Comparison of ENCODE assay signal across 8 cellular contexts in genomic region chr9:130713286-130713975, GRCh38. TPM values are rescaled to one million over a fixed set of nuclear protein-coding genes. Genes with fewer than 3 reads are reported as not detected.
DNase-seq lines count a peak whose midpoint lies in the region; ATAC-seq and TF ChIP-seq lines count a peak whose summit lies in the region.

No MANE protein-coding gene starts in this region.

- no peaks in the 10 kb centered on the region for H4K20me1 ChIP-seq in H9 (ENCODE audit: control insufficient read depth, insufficient read depth, insufficient read length)
- H4K20me1 ChIP-seq in neural progenitor cell (ENCODE audit: low read depth) = peaks cover 42% of the 10 kb centered on the region

- H3K4me3 ChIP-seq in BJ (ENCODE audit: low read depth, low read length) (peak overlapping the region; percentile 96), neural progenitor cell (peak overlapping the region; percentile 89)

- H4K91ac ChIP-seq in H9 (ENCODE audit: insufficient read length, low read depth, low read length) = no peak overlapping the region

- H3K27me3 ChIP-seq in BJ (ENCODE audit: control insufficient read depth, insufficient read depth, low read length) (no peaks in the 10 kb centered on the region), H9 (ENCODE audit: insufficient read depth, low read length) (no peaks in the 10 kb centered on the region), neural progenitor cell (no peaks in the 10 kb centered on the region)

- H3K79me1 ChIP-seq in H9 (ENCODE audit: insufficient read depth, low read depth, low read length, poor library complexity, severe bottlenecking) = peaks cover 3% of the 10 kb centered on the region

- H3K36me3 Mint-ChIP-seq in H9 (ENCODE audit: insufficient read depth in 1 of 3, low read depth in 3 of 3) = peaks cover 0 to 3% (median 0%) of the 10 kb centered on the region in 3 experiments; a peak in 1 of 7 replicates
- H3K36me3 Mint-ChIP-seq in WTC11 = no peaks in the 10 kb centered on the region
- H3K36me3 Mint-ChIP-seq in neural progenitor cell = no peaks in the 10 kb centered on the region

- H2AFZ ChIP-seq in H9 (ENCODE audit: low read length) (no peak overlapping the region), neural progenitor cell (replicated peaks) (peak overlapping the region; percentile 96)

- no peaks in the 10 kb centered on the region for H3K27me3 Mint-ChIP-seq in H9 (ENCODE audit: low read depth)
- H3K27me3 Mint-ChIP-seq in WTC11 (ENCODE audit: low read depth) = no peaks in the 10 kb centered on the region
- no peaks in the 10 kb centered on the region for H3K27me3 Mint-ChIP-seq in neural progenitor cell (ENCODE audit: insufficient read depth, low read depth)

- H3K4ac ChIP-seq in H9 (ENCODE audit: low read depth, low read length) = no peak overlapping the region

- no peaks in the 10 kb centered on the region; the same call in 1 of the 2 replicates for H3K36me3 ChIP-seq in BJ (ENCODE audit: control insufficient read depth, insufficient read depth, low read length)
- no peaks in the 10 kb centered on the region for H3K36me3 ChIP-seq in neural progenitor cell

- no peak overlapping the region for H3T11ph ChIP-seq in H9 (ENCODE audit: low read length)

- H3K9me3 Mint-ChIP-seq in H9 (no peaks in the 10 kb centered on the region), WTC11 (no peaks in the 10 kb centered on the region), neural progenitor cell (no peaks in the 10 kb centered on the region)

- WGBS in H9 (ENCODE audit: extremely low coverage, insufficient read length, low lambda C conversion rate) = no CpG with 5 or more reads among the region's 37 CpGs

- DNase-seq in BJ (ENCODE audit: low read depth) (no peak), H9 (peak; percentile 31), WTC11 (ENCODE audit: low spot score) (peak; percentile 42), fibroblast of peridontal ligament (ENCODE audit: extremely low read depth) (peak; percentile 58), neural progenitor cell (ENCODE audit: low spot score) (no peak), NCI-H187 treated with DMSO at 0.1 percent for 48 hours (lab: John Stamatoyannopoulos, UW) (no peak), NCI-H128 (lab: John Stamatoyannopoulos, UW; ENCODE audit: unreplicated experiment) (no peak)

- H2BK120ac ChIP-seq in H9 (ENCODE audit: low read depth, low read length, poor library complexity, severe bottlenecking) = no peak overlapping the region

- H3K79me2 ChIP-seq in H9 (ENCODE audit: insufficient read depth, low read length) (peaks cover 5% of the 10 kb centered on the region; the same call in 1 of the 2 replicates), neural progenitor cell (ENCODE audit: low read depth) (peaks cover 53% of the 10 kb centered on the region)

- peaks cover 5% of the 10 kb centered on the region for H3K23me2 ChIP-seq in H9 (ENCODE audit: insufficient read length, low read depth, low read length, poor library complexity, severe bottlenecking)

- H4K5ac ChIP-seq in H9 (ENCODE audit: insufficient read length, low read depth, low read length) = no peak overlapping the region

- no peak overlapping the region for H2BK12ac ChIP-seq in H9 (ENCODE audit: insufficient read length, low read depth, low read length)

- no peak overlapping the region for H2AK5ac ChIP-seq in H9 (ENCODE audit: insufficient read length, low read length)

- H2BK5ac ChIP-seq in H9 (ENCODE audit: insufficient read length, low read length) = no peak overlapping the region

- H4K8ac ChIP-seq in H9 (replicated peaks; ENCODE audit: insufficient read length, low read depth, low read length) = no peak overlapping the region

- POLR2A ChIA-PET in BJ (lab: Charles Lee) (no interaction called here), WTC11 (lab: Charles Lee) (interaction anchor here (0.5 kb wide), 1 partner anchor 135 kb away, joined by 5 read pairs; no protein-coding TSS in a partner anchor)

- H3K9ac ChIP-seq in H9 (ENCODE audit: extremely low read depth, insufficient read length, low read length) (peak overlapping the region; percentile 77), neural progenitor cell (peak overlapping the region; percentile 71)

- peak overlapping the region; percentile 89 for H3K4me2 ChIP-seq in H9 (ENCODE audit: insufficient read depth, insufficient read length, low read length)
- H3K4me2 ChIP-seq in neural progenitor cell = peak overlapping the region; percentile 98

- H3K4me1 ChIP-seq in H9 (ENCODE audit: insufficient read depth, low read length) (peaks cover 7% of the 10 kb centered on the region; the same call in 1 of the 2 replicates), neural progenitor cell (peaks cover 20% of the 10 kb centered on the region)

- no peak overlapping the region for H3K18ac ChIP-seq in H9 (ENCODE audit: insufficient read length, low read depth, low read length)

- H3K27ac Mint-ChIP-seq in H9 (peak overlapping the region in 2 of 3 experiments; percentile 69 to 85; a peak in 4 of 7 replicates), WTC11 (peak overlapping the region; percentile 80), neural progenitor cell (peak overlapping the region; percentile 92)

- H3K14ac ChIP-seq in H9 (ENCODE audit: insufficient read depth, low read length) = no peak overlapping the region

- CTCF ChIA-PET in BJ (lab: Yijun Ruan, JAX) = interaction anchor here (0.6 to 1.9 kb wide), 5 partner anchors 12 to 285 kb away, joined by 3 to 9 read pairs (median 4); no protein-coding TSS in a partner anchor
- CTCF ChIA-PET in WTC11 (lab: Charles Lee) = interaction anchor here (1.1 to 4.1 kb wide), 7 partner anchors 12 to 285 kb away, joined by 3 to 19 read pairs (median 7); no protein-coding TSS in a partner anchor

- no peak for TF ChIP-seq CTCF in BJ (IDR thresholded peaks at IDR 0.05; ENCODE audit: insufficient read depth, low read depth, low read length)
- TF ChIP-seq CTCF in H9 (conservative IDR thresholded peaks at IDR 0.05) = no peak
- TF ChIP-seq CTCF in WTC11 (IDR thresholded peaks at IDR 0.05) = no peak
- TF ChIP-seq CTCF in neural progenitor cell (IDR thresholded peaks at IDR 0.05) = no peak

- H3K27ac ChIP-seq in H9 (ENCODE audit: insufficient read length, low read depth, low read length) (no peak overlapping the region), neural progenitor cell (peak overlapping the region; percentile 99)

- H2BK20ac ChIP-seq in H9 (ENCODE audit: low read depth, low read length, poor library complexity, severe bottlenecking) = no peak overlapping the region

- H3K23ac ChIP-seq in H9 (ENCODE audit: insufficient read length, low read depth, low read length) = no peak overlapping the region

- peaks cover 24% of the 10 kb centered on the region for H3F3A ChIP-seq in neural progenitor cell (ENCODE audit: low read depth)

- H3K9me3 ChIP-seq in H9 (ENCODE audit: control insufficient read depth, low read depth, low read length) = no peaks in the 10 kb centered on the region
- H3K9me3 ChIP-seq in neural progenitor cell (ENCODE audit: low read depth) = no peaks in the 10 kb centered on the region

- peaks cover 23 to 24% of the 10 kb centered on the region in 2 experiments for H3K4me1 Mint-ChIP-seq in H9
- peaks cover 31% of the 10 kb centered on the region for H3K4me1 Mint-ChIP-seq in WTC11
- peaks cover 29% of the 10 kb centered on the region for H3K4me1 Mint-ChIP-seq in neural progenitor cell

- peak overlapping the region; percentile 90 to 96 for H3K4me3 Mint-ChIP-seq in H9
- H3K4me3 Mint-ChIP-seq in WTC11 = peak overlapping the region; percentile 93
- peak overlapping the region; percentile 97 for H3K4me3 Mint-ChIP-seq in neural progenitor cell

- H3K56ac ChIP-seq in H9 (ENCODE audit: insufficient read length, low read depth, low read length) = no peak overlapping the region

- peak; percentile 6 for ATAC-seq in WTC11
- no peak for ATAC-seq in HG03095 (IDR thresholded peaks at IDR 0.05; ENCODE audit: unreplicated experiment)

- no peak overlapping the region for H2BK15ac ChIP-seq in H9 (ENCODE audit: low read depth, low read length)

TF ChIP-seq in WTC11, 78 proteins besides CTCF, POLR2A, EP300 and RAD21 (continues in another document):
- TF ChIP-seq ZNF263 (CRISPR knock-in tag; IDR thresholded peaks at IDR 0.05; ENCODE audit: low read depth) (no peak), FOXP4 (CRISPR knock-in tag; IDR thresholded peaks at IDR 0.05) (0 out of 2 replicates have a peak, but pooled peaks have one; percentile 17), ZBTB21 (CRISPR knock-in tag; IDR thresholded peaks at IDR 0.05; ENCODE audit: borderline replicate concordance) (no peak), E2F5 (CRISPR knock-in tag; IDR thresholded peaks at IDR 0.05) (peak; percentile 15; the same call in 1 of the 2 replicates)

RNA-seq across cellular contexts. Expression of gene EXOSC2, which starts 19.9 kb away (rescaled TPM):
- 19.8 and 20.3 TPM in 2 replicates for polyA plus RNA-seq in BJ (2011; rRNA removed)
- 12.2 and 15.2 TPM in 2 replicates for polyA minus RNA-seq in BJ (2011; rRNA and poly(A)+ RNA removed)
- total RNA-seq in H9 (2021) (92.0 and 94.5 TPM in 2 replicates), WTC11 (2021) (76.1 to 80.3 TPM (median 79.2 TPM) in 3 replicates), neural progenitor cell (ENCODE audit: low replicate concordance) (59.1 and 75.5 TPM in 2 replicates)

RNA-seq across cellular contexts. Expression of gene PRDM12, which starts 49.0 kb away (rescaled TPM):
- not detected in 2 replicates for polyA plus RNA-seq in BJ (2011; rRNA removed)
- polyA minus RNA-seq in BJ (2011; rRNA and poly(A)+ RNA removed) = not detected in 2 replicates
- not detected in 2 replicates for total RNA-seq in H9 (2021)
- 0.07 to 0.09 TPM in 2 of 3 replicates, not detected in the other for total RNA-seq in WTC11 (2021)
- total RNA-seq in neural progenitor cell (ENCODE audit: low replicate concordance) = not detected in 2 replicates

Comparison
In these comparisons a context has a peak if more than half of its experiments do, and no peak if none do; other contexts are left out.
1. DNase-seq: peak in H9 (single experiment), WTC11 (single experiment) and fibroblast of peridontal ligament (single experiment); none in BJ (single experiment), neural progenitor cell (single experiment), NCI-H187 treated with DMSO at 0.1 percent for 48 hours (single experiment) and NCI-H128 (single experiment).
2. Peak in every context shown above with its lines, with median percentiles within 50 percentile points of each other: H3K27ac Mint-ChIP-seq and H3K4me3 Mint-ChIP-seq.